8 cellular contexts compared by ENCODE assay signal in the genomic region with DNA sequence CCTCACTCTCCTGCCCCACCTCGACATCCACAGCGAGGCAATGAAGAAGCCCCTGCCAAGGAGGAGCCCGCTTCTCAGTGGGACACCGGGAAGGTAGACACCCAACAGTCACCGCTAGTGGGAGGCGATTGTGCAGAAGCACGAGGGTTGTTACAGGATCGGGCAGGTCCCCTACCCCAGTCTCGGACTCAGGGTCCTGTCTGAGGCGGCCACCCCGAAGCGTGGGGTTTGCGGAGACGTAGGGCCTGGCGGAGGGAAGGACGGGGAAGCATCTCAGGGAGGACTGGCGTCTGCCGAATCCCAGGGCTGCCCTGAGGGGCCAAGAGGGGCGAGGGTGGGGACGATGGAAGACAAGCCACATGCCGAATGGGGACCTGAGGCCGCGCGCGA.
DNase-seq lines count a peak whose midpoint lies in the region; ATAC-seq and TF ChIP-seq lines count a peak whose summit lies in the region.
"Not testable (repeated sequence)": the region's sequence is repeated elsewhere in the genome, so short reads cannot be mapped to it uniquely, and the experiment has no call there.

No MANE protein-coding gene starts in this region.

- not testable (repeated sequence) for TF ChIP-seq POLR2A in uterus (IDR thresholded peaks at IDR 0.05)

- WGBS in HUES64: 0% methylated on average over 9 of the region's 25 CpGs

- peak overlapping the region; percentile 97 for H3K27ac Mint-ChIP-seq in osteocyte (ENCODE audit: unreplicated experiment)

- not testable (repeated sequence) for H3K27ac ChIP-seq in HUES64 (ENCODE audit: low read depth, low read length)
- H3K27ac ChIP-seq in uterus: peak overlapping the region; percentile 82 to 89

- not testable (repeated sequence) for H3K9me3 Mint-ChIP-seq in osteocyte (ENCODE audit: unreplicated experiment)

- not testable (repeated sequence) for TF ChIP-seq CTCF in choroid plexus epithelial cell (conservative IDR thresholded peaks at IDR 0.05; ENCODE audit: low read depth, low read length); osteocyte (IDR thresholded peaks at IDR 0.05); uterus (IDR thresholded peaks at IDR 0.05)

- intact Hi-C loops in uterus (cut with DNase I; ENCODE audit: low total_unique reads): not testable (repeated sequence)

- H3K4me3 ChIP-seq in HUES64 (ENCODE audit: low read length): peak overlapping the region; percentile 81
- H3K4me3 ChIP-seq in choroid plexus epithelial cell (ENCODE audit: low read depth, low read length): peak overlapping the region; percentile 72
- H3K4me3 ChIP-seq in iPS-18c (ENCODE audit: insufficient read depth, low read depth, low read length): peak overlapping the region; percentile 65
- peak overlapping the region; percentile 53 to 82 for H3K4me3 ChIP-seq in uterus

- not testable (repeated sequence) for H3K36me3 ChIP-seq in HUES64 (ENCODE audit: insufficient read depth, low read length); uterus

- not testable (repeated sequence) for H3K27me3 Mint-ChIP-seq in osteocyte (ENCODE audit: unreplicated experiment)

- ATAC-seq in GM18511 (IDR thresholded peaks at IDR 0.05; ENCODE audit: unreplicated experiment) (peak; percentile 57), HG02610 (IDR thresholded peaks at IDR 0.05; ENCODE audit: unreplicated experiment) (peak; percentile 21)
- peak; percentile 3 to 4 for ATAC-seq in activated CD4-positive, CD25-positive, alpha-beta regulatory T cell treated with anti-CD3 and anti-CD28 coated beads, Interleukin-2, amount 50 U/mL, for 24 hours

- H3K9me3 ChIP-seq in HUES64 (ENCODE audit: insufficient read depth, low read depth, low read length); iPS-18c (ENCODE audit: control insufficient read depth, insufficient read depth, low read length); uterus: not testable (repeated sequence)

- peak overlapping the region; percentile 95 for H3K4me3 Mint-ChIP-seq in osteocyte (ENCODE audit: unreplicated experiment)

- peak overlapping the region; percentile 67 for H3K9ac ChIP-seq in HUES64 (ENCODE audit: low read depth, low read length)

- H3K4me1 ChIP-seq in HUES64 (ENCODE audit: insufficient read depth, low read length); uterus: not testable (repeated sequence)

- not testable (repeated sequence) for H3K36me3 Mint-ChIP-seq in osteocyte (ENCODE audit: unreplicated experiment)

- DNase-seq in choroid plexus epithelial cell (ENCODE audit: low read depth); osteocyte (ENCODE audit: extremely low spot score, unreplicated experiment); uterus: not testable (repeated sequence)

- peaks cover 22% of the 10 kb centered on the region for H3K4me1 Mint-ChIP-seq in osteocyte (ENCODE audit: unreplicated experiment)

- not testable (repeated sequence) for H3K27me3 ChIP-seq in HUES64 (ENCODE audit: insufficient read depth, low read length); uterus

Comparison
In these comparisons a context has a peak if more than half of its experiments do, and no peak if none do; other contexts are left out.
1. ATAC-seq: peak in every context shown above with its lines; median percentile 57 in GM18511; 21 in HG02610; 4 in activated CD4-positive, CD25-positive, alpha-beta regulatory T cell treated with anti-CD3 and anti-CD28 coated beads, Interleukin-2, amount 50 U/mL, for 24 hours.